Comparison of ENCODE assay signal across 1 cellular context in genomic region chr1:167489581-167490340, GRCh38.
TF ChIP-seq lines count a peak whose summit lies in the region.

No MANE protein-coding gene starts in this region.

TF ChIP-seq in GM23338, 12 proteins besides CTCF, POLR2A, EP300 and RAD21 (continued from another document):
- TF ChIP-seq ZNF462 (CRISPR knock-in tag; IDR thresholded peaks at IDR 0.05): no peak
- TF ChIP-seq ZNF114 (CRISPR knock-in tag; IDR thresholded peaks at IDR 0.05): no peak
- no peak for TF ChIP-seq CREB1 (CRISPR knock-in tag; IDR thresholded peaks at IDR 0.05; ENCODE audit: low read depth)
- TF ChIP-seq NANOG (IDR thresholded peaks at IDR 0.05; ENCODE audit: borderline replicate concordance): no peak
- no peak for TF ChIP-seq EZH2phosphoT487 (IDR thresholded peaks at IDR 0.05; ENCODE audit: unreplicated experiment)
- TF ChIP-seq STAT1 (IDR thresholded peaks at IDR 0.05; ENCODE audit: unreplicated experiment): no peak
- TF ChIP-seq ETS1 (IDR thresholded peaks at IDR 0.05): no peak
- no peak for TF ChIP-seq JUNB (IDR thresholded peaks at IDR 0.05; ENCODE audit: unreplicated experiment)
- no peak for TF ChIP-seq REST (IDR thresholded peaks at IDR 0.05; ENCODE audit: unreplicated experiment)
